Comparison of ENCODE assay signal across 1 cellular context in the genomic region with DNA sequence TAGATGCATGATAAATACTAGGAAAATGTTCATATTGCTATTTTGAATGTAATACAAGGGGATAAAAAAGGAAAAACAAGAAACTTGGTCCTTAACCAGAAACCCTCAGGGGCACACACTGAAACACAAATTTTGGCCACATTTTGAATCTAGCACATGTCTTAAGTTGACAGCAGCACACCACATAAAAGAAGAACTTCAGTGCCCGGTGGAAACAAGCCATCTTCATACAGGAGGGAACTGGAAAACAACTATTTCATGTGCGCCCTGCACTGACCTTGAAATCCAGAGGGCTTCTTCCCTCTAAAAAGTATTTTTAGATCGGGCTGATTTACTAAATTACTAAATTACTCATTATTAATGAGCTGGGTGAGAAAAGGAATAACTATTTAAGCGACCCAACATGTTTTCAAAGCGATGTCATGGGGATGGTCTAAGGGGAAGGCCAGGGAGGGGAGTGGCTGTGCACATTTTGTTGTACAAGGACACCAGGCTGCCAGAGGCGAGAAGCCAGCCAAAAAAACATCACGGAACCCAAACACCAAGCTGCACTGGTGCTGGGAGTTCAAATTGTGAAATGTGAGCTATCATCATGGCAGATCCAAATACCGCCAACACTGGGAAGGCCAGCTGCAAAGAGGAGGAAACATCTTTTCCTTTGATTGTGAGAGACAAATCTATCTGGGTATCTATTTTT.
TF ChIP-seq lines count a peak whose summit lies in the region.

No MANE protein-coding gene starts in this region.

TF ChIP-seq in H1, 55 proteins besides CTCF, POLR2A, EP300 and RAD21:
- TF ChIP-seq, protein P1, sequence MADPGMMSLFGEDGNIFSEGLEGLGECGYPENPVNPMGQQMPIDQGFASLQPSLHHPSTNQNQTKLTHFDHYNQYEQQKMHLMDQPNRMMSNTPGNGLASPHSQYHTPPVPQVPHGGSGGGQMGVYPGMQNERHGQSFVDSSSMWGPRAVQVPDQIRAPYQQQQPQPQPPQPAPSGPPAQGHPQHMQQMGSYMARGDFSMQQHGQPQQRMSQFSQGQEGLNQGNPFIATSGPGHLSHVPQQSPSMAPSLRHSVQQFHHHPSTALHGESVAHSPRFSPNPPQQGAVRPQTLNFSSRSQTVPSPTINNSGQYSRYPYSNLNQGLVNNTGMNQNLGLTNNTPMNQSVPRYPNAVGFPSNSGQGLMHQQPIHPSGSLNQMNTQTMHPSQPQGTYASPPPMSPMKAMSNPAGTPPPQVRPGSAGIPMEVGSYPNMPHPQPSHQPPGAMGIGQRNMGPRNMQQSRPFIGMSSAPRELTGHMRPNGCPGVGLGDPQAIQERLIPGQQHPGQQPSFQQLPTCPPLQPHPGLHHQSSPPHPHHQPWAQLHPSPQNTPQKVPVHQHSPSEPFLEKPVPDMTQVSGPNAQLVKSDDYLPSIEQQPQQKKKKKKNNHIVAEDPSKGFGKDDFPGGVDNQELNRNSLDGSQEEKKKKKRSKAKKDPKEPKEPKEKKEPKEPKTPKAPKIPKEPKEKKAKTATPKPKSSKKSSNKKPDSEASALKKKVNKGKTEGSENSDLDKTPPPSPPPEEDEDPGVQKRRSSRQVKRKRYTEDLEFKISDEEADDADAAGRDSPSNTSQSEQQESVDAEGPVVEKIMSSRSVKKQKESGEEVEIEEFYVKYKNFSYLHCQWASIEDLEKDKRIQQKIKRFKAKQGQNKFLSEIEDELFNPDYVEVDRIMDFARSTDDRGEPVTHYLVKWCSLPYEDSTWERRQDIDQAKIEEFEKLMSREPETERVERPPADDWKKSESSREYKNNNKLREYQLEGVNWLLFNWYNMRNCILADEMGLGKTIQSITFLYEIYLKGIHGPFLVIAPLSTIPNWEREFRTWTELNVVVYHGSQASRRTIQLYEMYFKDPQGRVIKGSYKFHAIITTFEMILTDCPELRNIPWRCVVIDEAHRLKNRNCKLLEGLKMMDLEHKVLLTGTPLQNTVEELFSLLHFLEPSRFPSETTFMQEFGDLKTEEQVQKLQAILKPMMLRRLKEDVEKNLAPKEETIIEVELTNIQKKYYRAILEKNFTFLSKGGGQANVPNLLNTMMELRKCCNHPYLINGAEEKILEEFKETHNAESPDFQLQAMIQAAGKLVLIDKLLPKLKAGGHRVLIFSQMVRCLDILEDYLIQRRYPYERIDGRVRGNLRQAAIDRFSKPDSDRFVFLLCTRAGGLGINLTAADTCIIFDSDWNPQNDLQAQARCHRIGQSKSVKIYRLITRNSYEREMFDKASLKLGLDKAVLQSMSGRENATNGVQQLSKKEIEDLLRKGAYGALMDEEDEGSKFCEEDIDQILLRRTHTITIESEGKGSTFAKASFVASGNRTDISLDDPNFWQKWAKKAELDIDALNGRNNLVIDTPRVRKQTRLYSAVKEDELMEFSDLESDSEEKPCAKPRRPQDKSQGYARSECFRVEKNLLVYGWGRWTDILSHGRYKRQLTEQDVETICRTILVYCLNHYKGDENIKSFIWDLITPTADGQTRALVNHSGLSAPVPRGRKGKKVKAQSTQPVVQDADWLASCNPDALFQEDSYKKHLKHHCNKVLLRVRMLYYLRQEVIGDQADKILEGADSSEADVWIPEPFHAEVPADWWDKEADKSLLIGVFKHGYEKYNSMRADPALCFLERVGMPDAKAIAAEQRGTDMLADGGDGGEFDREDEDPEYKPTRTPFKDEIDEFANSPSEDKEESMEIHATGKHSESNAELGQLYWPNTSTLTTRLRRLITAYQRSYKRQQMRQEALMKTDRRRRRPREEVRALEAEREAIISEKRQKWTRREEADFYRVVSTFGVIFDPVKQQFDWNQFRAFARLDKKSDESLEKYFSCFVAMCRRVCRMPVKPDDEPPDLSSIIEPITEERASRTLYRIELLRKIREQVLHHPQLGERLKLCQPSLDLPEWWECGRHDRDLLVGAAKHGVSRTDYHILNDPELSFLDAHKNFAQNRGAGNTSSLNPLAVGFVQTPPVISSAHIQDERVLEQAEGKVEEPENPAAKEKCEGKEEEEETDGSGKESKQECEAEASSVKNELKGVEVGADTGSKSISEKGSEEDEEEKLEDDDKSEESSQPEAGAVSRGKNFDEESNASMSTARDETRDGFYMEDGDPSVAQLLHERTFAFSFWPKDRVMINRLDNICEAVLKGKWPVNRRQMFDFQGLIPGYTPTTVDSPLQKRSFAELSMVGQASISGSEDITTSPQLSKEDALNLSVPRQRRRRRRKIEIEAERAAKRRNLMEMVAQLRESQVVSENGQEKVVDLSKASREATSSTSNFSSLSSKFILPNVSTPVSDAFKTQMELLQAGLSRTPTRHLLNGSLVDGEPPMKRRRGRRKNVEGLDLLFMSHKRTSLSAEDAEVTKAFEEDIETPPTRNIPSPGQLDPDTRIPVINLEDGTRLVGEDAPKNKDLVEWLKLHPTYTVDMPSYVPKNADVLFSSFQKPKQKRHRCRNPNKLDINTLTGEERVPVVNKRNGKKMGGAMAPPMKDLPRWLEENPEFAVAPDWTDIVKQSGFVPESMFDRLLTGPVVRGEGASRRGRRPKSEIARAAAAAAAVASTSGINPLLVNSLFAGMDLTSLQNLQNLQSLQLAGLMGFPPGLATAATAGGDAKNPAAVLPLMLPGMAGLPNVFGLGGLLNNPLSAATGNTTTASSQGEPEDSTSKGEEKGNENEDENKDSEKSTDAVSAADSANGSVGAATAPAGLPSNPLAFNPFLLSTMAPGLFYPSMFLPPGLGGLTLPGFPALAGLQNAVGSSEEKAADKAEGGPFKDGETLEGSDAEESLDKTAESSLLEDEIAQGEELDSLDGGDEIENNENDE (IDR thresholded peaks at IDR 0.05; ENCODE audit: insufficient replicate concordance, low read length), result no peak
- no peak for TF ChIP-seq TEAD4 (IDR thresholded peaks at IDR 0.05; ENCODE audit: low read depth, low read length)
- TF ChIP-seq TAF1 (IDR thresholded peaks at IDR 0.05; ENCODE audit: low read depth, low read length), result no peak
- TF ChIP-seq, protein P2, sequence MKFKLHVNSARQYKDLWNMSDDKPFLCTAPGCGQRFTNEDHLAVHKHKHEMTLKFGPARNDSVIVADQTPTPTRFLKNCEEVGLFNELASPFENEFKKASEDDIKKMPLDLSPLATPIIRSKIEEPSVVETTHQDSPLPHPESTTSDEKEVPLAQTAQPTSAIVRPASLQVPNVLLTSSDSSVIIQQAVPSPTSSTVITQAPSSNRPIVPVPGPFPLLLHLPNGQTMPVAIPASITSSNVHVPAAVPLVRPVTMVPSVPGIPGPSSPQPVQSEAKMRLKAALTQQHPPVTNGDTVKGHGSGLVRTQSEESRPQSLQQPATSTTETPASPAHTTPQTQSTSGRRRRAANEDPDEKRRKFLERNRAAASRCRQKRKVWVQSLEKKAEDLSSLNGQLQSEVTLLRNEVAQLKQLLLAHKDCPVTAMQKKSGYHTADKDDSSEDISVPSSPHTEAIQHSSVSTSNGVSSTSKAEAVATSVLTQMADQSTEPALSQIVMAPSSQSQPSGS (IDR thresholded peaks at IDR 0.05; ENCODE audit: low read length), result no peak
- no peak for TF ChIP-seq GTF2F1 (IDR thresholded peaks at IDR 0.05; ENCODE audit: borderline replicate concordance, low read depth, low read length)
- no peak for TF ChIP-seq NANOG (IDR thresholded peaks at IDR 0.05; ENCODE audit: insufficient read depth, low read depth, low read length, poor library complexity, severe bottlenecking)
- TF ChIP-seq SP4 (IDR thresholded peaks at IDR 0.05; ENCODE audit: low read length), result no peak
- TF ChIP-seq SAP30 (IDR thresholded peaks at IDR 0.05; ENCODE audit: insufficient read depth, insufficient replicate concordance, low read length), result no peak
- TF ChIP-seq, protein P3, sequence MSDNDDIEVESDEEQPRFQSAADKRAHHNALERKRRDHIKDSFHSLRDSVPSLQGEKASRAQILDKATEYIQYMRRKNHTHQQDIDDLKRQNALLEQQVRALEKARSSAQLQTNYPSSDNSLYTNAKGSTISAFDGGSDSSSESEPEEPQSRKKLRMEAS (IDR thresholded peaks at IDR 0.05), result no peak
- TF ChIP-seq TCF12 (IDR thresholded peaks at IDR 0.05; ENCODE audit: low read depth, low read length), result no peak
- no peak for TF ChIP-seq ASH2L (IDR thresholded peaks at IDR 0.05; ENCODE audit: low read length)
- no peak for TF ChIP-seq GABPA (IDR thresholded peaks at IDR 0.05; ENCODE audit: borderline replicate concordance, insufficient read depth, low read length)
- no peak for TF ChIP-seq SP1 (IDR thresholded peaks at IDR 0.05; ENCODE audit: low read depth, low read length)
- TF ChIP-seq BRCA1 (IDR thresholded peaks at IDR 0.05; ENCODE audit: low read depth, low read length), result no peak
- no peak for TF ChIP-seq SP2 (IDR thresholded peaks at IDR 0.05; ENCODE audit: low read length)
- no peak for TF ChIP-seq SRF (IDR thresholded peaks at IDR 0.05; ENCODE audit: low read depth, low read length)
- TF ChIP-seq CREB1 (IDR thresholded peaks at IDR 0.05), result no peak
- TF ChIP-seq SIX5 (IDR thresholded peaks at IDR 0.05; ENCODE audit: low read depth, low read length), result no peak
- no peak for TF ChIP-seq KDM5A (IDR thresholded peaks at IDR 0.05; ENCODE audit: low read length)
